Comparison of ENCODE assay signal across 1 cellular context in the genomic region with DNA sequence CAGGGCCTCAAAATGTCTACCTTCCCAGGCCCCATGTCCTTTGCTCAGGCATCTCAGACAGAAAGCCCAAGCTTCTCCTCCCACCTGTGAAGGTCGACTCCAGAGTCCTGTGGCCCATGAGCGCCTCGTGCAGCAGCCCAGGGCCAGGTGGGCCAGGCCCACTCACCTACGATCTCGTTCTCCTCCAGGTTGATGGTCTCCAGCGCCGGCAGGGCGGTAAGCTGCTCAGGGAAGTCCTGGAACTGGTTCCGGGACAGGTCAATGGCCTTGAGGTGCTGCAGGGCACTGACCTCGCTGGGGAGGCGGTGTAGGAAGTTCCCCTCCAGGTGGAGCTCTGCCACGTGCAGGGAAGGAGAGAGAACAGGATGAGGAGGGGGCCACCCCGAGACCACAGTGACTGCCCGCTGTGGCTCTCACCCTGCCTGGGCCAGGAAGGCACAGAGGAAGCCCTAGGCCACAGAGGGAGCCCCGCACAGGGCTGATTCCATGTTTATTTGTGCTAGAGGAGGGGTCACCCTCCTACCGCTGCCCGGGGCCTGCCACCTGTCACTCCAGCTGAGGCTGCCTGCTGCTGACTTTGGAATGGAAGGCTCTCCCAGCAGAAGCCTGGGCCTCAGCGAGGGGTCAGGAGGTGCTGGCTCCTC.
A peak's percentile ranks its signal among the peaks of the same experiment; 100 is the strongest.
TF ChIP-seq lines count a peak whose summit lies in the region.

No MANE protein-coding gene starts in this region.

TF ChIP-seq in HepG2, 621 proteins besides CTCF, POLR2A, EP300 and RAD21 (continued from another document and continues in another):
- TF ChIP-seq, protein P1, sequence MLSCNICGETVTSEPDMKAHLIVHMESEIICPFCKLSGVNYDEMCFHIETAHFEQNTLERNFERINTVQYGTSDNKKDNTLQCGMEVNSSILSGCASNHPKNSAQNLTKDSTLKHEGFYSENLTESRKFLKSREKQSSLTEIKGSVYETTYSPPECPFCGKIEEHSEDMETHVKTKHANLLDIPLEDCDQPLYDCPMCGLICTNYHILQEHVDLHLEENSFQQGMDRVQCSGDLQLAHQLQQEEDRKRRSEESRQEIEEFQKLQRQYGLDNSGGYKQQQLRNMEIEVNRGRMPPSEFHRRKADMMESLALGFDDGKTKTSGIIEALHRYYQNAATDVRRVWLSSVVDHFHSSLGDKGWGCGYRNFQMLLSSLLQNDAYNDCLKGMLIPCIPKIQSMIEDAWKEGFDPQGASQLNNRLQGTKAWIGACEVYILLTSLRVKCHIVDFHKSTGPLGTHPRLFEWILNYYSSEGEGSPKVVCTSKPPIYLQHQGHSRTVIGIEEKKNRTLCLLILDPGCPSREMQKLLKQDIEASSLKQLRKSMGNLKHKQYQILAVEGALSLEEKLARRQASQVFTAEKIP (CRISPR knock-in tag; IDR thresholded peaks at IDR 0.05; ENCODE audit: borderline replicate concordance) = no peak
- TF ChIP-seq HNF4G (IDR thresholded peaks at IDR 0.05; ENCODE audit: borderline replicate concordance, low read depth, low read length) = no peak
- 0 out of 2 replicates have a peak, but pooled peaks have one; percentile 57 for TF ChIP-seq HNF4G (CRISPR knock-in tag; IDR thresholded peaks at IDR 0.05; ENCODE audit: borderline replicate concordance, low read depth)
- TF ChIP-seq, protein P2, sequence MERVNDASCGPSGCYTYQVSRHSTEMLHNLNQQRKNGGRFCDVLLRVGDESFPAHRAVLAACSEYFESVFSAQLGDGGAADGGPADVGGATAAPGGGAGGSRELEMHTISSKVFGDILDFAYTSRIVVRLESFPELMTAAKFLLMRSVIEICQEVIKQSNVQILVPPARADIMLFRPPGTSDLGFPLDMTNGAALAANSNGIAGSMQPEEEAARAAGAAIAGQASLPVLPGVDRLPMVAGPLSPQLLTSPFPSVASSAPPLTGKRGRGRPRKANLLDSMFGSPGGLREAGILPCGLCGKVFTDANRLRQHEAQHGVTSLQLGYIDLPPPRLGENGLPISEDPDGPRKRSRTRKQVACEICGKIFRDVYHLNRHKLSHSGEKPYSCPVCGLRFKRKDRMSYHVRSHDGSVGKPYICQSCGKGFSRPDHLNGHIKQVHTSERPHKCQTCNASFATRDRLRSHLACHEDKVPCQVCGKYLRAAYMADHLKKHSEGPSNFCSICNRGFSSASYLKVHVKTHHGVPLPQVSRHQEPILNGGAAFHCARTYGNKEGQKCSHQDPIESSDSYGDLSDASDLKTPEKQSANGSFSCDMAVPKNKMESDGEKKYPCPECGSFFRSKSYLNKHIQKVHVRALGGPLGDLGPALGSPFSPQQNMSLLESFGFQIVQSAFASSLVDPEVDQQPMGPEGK (CRISPR knock-in tag; IDR thresholded peaks at IDR 0.05) = peak; percentile 91
- peak; percentile 21; the same call in 1 of the 2 replicates for TF ChIP-seq DPF2 (CRISPR knock-in tag; IDR thresholded peaks at IDR 0.05; ENCODE audit: borderline replicate concordance, low read depth)
- no peak for TF ChIP-seq NFYC (CRISPR knock-in tag; IDR thresholded peaks at IDR 0.05)
- no peak for TF ChIP-seq NFIB (CRISPR knock-in tag; IDR thresholded peaks at IDR 0.05; ENCODE audit: borderline replicate concordance)
- 0 out of 2 replicates have a peak, but pooled peaks have one; percentile 12 for TF ChIP-seq ATF7-NPFF (CRISPR knock-in tag; IDR thresholded peaks at IDR 0.05; ENCODE audit: low read depth)
- peak; percentile 21 for TF ChIP-seq XRCC5 (optimal IDR thresholded peaks at IDR 0.05; ENCODE audit: low read length)
- TF ChIP-seq SPEN (CRISPR knock-in tag; IDR thresholded peaks at IDR 0.05; ENCODE audit: low read depth) = peak; percentile 88
- TF ChIP-seq STAT5B (CRISPR knock-in tag; IDR thresholded peaks at IDR 0.05) = peak; percentile 45; the same call in 1 of the 2 replicates
- TF ChIP-seq, protein P3, sequence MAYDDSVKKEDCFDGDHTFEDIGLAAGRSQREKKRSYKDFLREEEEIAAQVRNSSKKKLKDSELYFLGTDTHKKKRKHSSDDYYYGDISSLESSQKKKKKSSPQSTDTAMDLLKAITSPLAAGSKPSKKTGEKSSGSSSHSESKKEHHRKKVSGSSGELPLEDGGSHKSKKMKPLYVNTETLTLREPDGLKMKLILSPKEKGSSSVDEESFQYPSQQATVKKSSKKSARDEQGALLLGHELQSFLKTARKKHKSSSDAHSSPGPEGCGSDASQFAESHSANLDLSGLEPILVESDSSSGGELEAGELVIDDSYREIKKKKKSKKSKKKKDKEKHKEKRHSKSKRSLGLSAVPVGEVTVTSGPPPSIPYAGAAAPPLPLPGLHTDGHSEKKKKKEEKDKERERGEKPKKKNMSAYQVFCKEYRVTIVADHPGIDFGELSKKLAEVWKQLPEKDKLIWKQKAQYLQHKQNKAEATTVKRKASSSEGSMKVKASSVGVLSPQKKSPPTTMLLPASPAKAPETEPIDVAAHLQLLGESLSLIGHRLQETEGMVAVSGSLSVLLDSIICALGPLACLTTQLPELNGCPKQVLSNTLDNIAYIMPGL (CRISPR knock-in tag; IDR thresholded peaks at IDR 0.05; ENCODE audit: borderline replicate concordance in 1 of 2, low read depth in 1 of 2) = peak; percentile 91 to 93
- TF ChIP-seq ZNF331 (CRISPR knock-in tag; IDR thresholded peaks at IDR 0.05) = peak; percentile 90
- TF ChIP-seq ZNF550 (CRISPR knock-in tag; IDR thresholded peaks at IDR 0.05; ENCODE audit: borderline replicate concordance) = 0 out of 2 replicates have a peak, but pooled peaks have one; percentile 88
- no peak for TF ChIP-seq HNRNPUL1 (IDR thresholded peaks at IDR 0.05; ENCODE audit: low read depth, low read length)
- TF ChIP-seq, protein P4, sequence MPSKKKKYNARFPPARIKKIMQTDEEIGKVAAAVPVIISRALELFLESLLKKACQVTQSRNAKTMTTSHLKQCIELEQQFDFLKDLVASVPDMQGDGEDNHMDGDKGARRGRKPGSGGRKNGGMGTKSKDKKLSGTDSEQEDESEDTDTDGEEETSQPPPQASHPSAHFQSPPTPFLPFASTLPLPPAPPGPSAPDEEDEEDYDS (CRISPR knock-in tag; IDR thresholded peaks at IDR 0.05) = no peak; the same call in 1 of the 2 replicates
- TF ChIP-seq KLF16 (CRISPR knock-in tag; IDR thresholded peaks at IDR 0.05) = peak in 1 of 2 experiments; percentile 92; a peak in 1 of 4 replicates
- no peak for TF ChIP-seq ZNF101 (CRISPR knock-in tag; IDR thresholded peaks at IDR 0.05; ENCODE audit: borderline replicate concordance, low read depth)
- TF ChIP-seq MED1 (CRISPR knock-in tag; IDR thresholded peaks at IDR 0.05) = peak; percentile 79
- no peak; the same call in 1 of the 2 replicates for TF ChIP-seq GPN1 (CRISPR knock-in tag; IDR thresholded peaks at IDR 0.05; ENCODE audit: borderline replicate concordance)
- TF ChIP-seq KMT2B (CRISPR knock-in tag; IDR thresholded peaks at IDR 0.05) = peak; percentile 83
- TF ChIP-seq ZNF350 (CRISPR knock-in tag; IDR thresholded peaks at IDR 0.05; ENCODE audit: borderline replicate concordance, low read depth) = peak; percentile 84; the same call in 1 of the 2 replicates
- TF ChIP-seq, protein P5, sequence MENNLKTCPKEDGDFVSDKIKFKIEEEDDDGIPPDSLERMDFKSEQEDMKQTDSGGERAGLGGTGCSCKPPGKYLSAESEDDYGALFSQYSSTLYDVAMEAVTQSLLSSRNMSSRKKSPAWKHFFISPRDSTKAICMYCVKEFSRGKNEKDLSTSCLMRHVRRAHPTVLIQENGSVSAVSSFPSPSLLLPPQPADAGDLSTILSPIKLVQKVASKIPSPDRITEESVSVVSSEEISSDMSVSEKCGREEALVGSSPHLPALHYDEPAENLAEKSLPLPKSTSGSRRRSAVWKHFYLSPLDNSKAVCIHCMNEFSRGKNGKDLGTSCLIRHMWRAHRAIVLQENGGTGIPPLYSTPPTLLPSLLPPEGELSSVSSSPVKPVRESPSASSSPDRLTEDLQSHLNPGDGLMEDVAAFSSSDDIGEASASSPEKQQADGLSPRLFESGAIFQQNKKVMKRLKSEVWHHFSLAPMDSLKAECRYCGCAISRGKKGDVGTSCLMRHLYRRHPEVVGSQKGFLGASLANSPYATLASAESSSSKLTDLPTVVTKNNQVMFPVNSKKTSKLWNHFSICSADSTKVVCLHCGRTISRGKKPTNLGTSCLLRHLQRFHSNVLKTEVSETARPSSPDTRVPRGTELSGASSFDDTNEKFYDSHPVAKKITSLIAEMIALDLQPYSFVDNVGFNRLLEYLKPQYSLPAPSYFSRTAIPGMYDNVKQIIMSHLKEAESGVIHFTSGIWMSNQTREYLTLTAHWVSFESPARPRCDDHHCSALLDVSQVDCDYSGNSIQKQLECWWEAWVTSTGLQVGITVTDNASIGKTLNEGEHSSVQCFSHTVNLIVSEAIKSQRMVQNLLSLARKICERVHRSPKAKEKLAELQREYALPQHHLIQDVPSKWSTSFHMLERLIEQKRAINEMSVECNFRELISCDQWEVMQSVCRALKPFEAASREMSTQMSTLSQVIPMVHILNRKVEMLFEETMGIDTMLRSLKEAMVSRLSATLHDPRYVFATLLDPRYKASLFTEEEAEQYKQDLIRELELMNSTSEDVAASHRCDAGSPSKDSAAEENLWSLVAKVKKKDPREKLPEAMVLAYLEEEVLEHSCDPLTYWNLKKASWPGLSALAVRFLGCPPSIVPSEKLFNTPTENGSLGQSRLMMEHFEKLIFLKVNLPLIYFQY (CRISPR knock-in tag; IDR thresholded peaks at IDR 0.05; ENCODE audit: borderline replicate concordance) = peak; percentile 69; the same call in 1 of the 2 replicates
- TF ChIP-seq SKI (IDR thresholded peaks at IDR 0.05; ENCODE audit: partially characterized antibody) = no peak
- TF ChIP-seq, protein P6, sequence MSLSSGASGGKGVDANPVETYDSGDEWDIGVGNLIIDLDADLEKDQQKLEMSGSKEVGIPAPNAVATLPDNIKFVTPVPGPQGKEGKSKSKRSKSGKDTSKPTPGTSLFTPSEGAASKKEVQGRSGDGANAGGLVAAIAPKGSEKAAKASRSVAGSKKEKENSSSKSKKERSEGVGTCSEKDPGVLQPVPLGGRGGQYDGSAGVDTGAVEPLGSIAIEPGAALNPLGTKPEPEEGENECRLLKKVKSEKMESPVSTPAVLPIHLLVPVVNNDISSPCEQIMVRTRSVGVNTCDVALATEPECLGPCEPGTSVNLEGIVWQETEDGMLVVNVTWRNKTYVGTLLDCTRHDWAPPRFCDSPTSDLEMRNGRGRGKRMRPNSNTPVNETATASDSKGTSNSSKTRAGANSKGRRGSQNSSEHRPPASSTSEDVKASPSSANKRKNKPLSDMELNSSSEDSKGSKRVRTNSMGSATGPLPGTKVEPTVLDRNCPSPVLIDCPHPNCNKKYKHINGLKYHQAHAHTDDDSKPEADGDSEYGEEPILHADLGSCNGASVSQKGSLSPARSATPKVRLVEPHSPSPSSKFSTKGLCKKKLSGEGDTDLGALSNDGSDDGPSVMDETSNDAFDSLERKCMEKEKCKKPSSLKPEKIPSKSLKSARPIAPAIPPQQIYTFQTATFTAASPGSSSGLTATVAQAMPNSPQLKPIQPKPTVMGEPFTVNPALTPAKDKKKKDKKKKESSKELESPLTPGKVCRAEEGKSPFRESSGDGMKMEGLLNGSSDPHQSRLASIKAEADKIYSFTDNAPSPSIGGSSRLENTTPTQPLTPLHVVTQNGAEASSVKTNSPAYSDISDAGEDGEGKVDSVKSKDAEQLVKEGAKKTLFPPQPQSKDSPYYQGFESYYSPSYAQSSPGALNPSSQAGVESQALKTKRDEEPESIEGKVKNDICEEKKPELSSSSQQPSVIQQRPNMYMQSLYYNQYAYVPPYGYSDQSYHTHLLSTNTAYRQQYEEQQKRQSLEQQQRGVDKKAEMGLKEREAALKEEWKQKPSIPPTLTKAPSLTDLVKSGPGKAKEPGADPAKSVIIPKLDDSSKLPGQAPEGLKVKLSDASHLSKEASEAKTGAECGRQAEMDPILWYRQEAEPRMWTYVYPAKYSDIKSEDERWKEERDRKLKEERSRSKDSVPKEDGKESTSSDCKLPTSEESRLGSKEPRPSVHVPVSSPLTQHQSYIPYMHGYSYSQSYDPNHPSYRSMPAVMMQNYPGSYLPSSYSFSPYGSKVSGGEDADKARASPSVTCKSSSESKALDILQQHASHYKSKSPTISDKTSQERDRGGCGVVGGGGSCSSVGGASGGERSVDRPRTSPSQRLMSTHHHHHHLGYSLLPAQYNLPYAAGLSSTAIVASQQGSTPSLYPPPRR (CRISPR knock-in tag; IDR thresholded peaks at IDR 0.05; ENCODE audit: borderline replicate concordance) = peak; percentile 56
- TF ChIP-seq, protein P7, sequence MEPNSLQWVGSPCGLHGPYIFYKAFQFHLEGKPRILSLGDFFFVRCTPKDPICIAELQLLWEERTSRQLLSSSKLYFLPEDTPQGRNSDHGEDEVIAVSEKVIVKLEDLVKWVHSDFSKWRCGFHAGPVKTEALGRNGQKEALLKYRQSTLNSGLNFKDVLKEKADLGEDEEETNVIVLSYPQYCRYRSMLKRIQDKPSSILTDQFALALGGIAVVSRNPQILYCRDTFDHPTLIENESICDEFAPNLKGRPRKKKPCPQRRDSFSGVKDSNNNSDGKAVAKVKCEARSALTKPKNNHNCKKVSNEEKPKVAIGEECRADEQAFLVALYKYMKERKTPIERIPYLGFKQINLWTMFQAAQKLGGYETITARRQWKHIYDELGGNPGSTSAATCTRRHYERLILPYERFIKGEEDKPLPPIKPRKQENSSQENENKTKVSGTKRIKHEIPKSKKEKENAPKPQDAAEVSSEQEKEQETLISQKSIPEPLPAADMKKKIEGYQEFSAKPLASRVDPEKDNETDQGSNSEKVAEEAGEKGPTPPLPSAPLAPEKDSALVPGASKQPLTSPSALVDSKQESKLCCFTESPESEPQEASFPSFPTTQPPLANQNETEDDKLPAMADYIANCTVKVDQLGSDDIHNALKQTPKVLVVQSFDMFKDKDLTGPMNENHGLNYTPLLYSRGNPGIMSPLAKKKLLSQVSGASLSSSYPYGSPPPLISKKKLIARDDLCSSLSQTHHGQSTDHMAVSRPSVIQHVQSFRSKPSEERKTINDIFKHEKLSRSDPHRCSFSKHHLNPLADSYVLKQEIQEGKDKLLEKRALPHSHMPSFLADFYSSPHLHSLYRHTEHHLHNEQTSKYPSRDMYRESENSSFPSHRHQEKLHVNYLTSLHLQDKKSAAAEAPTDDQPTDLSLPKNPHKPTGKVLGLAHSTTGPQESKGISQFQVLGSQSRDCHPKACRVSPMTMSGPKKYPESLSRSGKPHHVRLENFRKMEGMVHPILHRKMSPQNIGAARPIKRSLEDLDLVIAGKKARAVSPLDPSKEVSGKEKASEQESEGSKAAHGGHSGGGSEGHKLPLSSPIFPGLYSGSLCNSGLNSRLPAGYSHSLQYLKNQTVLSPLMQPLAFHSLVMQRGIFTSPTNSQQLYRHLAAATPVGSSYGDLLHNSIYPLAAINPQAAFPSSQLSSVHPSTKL (CRISPR knock-in tag; IDR thresholded peaks at IDR 0.05) = peak; percentile 77
